In the genomic region with DNA sequence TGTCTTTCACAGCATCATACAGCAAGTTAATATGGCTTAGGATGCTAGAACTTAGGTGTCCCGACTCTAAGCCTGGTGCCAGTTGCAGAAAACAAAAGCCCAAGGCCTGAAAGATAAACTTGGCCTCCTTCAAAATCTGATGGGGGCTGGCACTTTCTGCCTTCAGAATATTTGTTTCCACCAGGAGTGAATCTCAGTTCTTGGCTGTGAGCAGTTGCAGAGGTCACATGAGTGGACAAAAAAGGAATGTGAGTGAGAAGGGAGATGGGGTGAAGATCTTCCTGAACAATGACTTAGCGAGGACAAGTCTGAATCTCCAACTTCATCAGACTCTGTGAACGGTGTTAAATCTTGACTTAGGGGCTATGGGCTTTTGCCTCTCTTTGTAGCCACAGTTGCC, we compare ENCODE assay signal across 15 cellular contexts. TPM values are rescaled to one million over a fixed set of nuclear protein-coding genes. Genes with fewer than 3 reads are reported as not detected.
DNase-seq lines count a peak whose midpoint lies in the region; ATAC-seq and TF ChIP-seq lines count a peak whose summit lies in the region.
"Had no signal": no experiment of that assay in that cellular context is flagged by ENCODE, and none has a peak within 500 bp of the region (broad histone marks: within the 10 kb centered on the region; RNA-seq: fewer than 3 reads in every experiment).

No MANE protein-coding gene starts in this region.

- H3K9me3 ChIP-seq in breast epithelium: no peaks in the 10 kb centered on the region
- H3K9me3 ChIP-seq: ovary, tibial nerve had no signal

- H3K36me3 Mint-ChIP-seq in MCF 10A (ENCODE audit: insufficient read depth, unreplicated experiment): no peaks in the 10 kb centered on the region
- H3K36me3 Mint-ChIP-seq: activated CD4-positive, alpha-beta memory T cell treated with anti-CD3 and anti-CD28 coated beads for 36 hours had no signal

- intact Hi-C loops in MCF 10A (cut with micrococcal nuclease): no loop called here
- intact Hi-C loops in breast epithelium (cut with DNase I; ENCODE audit: low total_unique reads): no loop called here

- no peak for TF ChIP-seq POLR2A in breast epithelium (IDR thresholded peaks at IDR 0.05)

- H3K4me3 ChIP-seq in breast epithelium: no peak overlapping the region
- H3K4me3 ChIP-seq: lung, ovary, tibial nerve had no signal

- CTCF ChIA-PET in MCF 10A (lab: Yijun Ruan, JAX): interaction anchor here (0.6 kb wide), 2 partner anchors 12 to 549 kb away, joined by 3 read pairs; no protein-coding TSS in a partner anchor
- CTCF ChIA-PET in RWPE1 (lab: Yijun Ruan, JAX): no interaction called here

- peak overlapping the region; percentile 33 for H3K27ac Mint-ChIP-seq in MCF 10A (ENCODE audit: low read depth, unreplicated experiment)
- H3K27ac Mint-ChIP-seq: activated CD4-positive, alpha-beta memory T cell treated with anti-CD3 and anti-CD28 coated beads for 36 hours had no signal

- H3K4me1 Mint-ChIP-seq in MCF 10A (ENCODE audit: insufficient read depth, unreplicated experiment): peaks cover 31% of the 10 kb centered on the region

- ATAC-seq in foreskin keratinocyte (no peak), HG02973 (IDR thresholded peaks at IDR 0.05; ENCODE audit: unreplicated experiment) (no peak), GM21447 (IDR thresholded peaks at IDR 0.05; ENCODE audit: unreplicated experiment) (no peak), GM19023 (IDR thresholded peaks at IDR 0.05; ENCODE audit: unreplicated experiment) (no peak)

- POLR2A ChIA-PET in MCF 10A (lab: Yijun Ruan, JAX): no interaction called here
- POLR2A ChIA-PET in RWPE1 (lab: Yijun Ruan, JAX; ENCODE audit: low non-redundant PET): no interaction called here

- H3K4me1 ChIP-seq in breast epithelium (no peaks in the 10 kb centered on the region), foreskin keratinocyte (peaks cover 48% of the 10 kb centered on the region)

- no TSS peak for BruUV-seq in MCF 10A (replicated peaks; lab: Mats Ljungman, UMichigan)

- H3K4me3 Mint-ChIP-seq in MCF 10A (ENCODE audit: unreplicated experiment): no peak overlapping the region
- H3K4me3 Mint-ChIP-seq: activated CD4-positive, alpha-beta memory T cell treated with anti-CD3 and anti-CD28 coated beads for 36 hours had no signal

- no peaks in the 10 kb centered on the region for H3K9me3 Mint-ChIP-seq in MCF 10A (ENCODE audit: unreplicated experiment)
- H3K9me3 Mint-ChIP-seq: activated CD4-positive, alpha-beta memory T cell treated with anti-CD3 and anti-CD28 coated beads for 36 hours had no signal

- DNase-seq in MCF 10A (ENCODE audit: unreplicated experiment): no peak
- no peak for DNase-seq in breast epithelium (ENCODE audit: low spot score in 2 of 2)
- DNase-seq in RWPE1 (ENCODE audit: low spot score): no peak
- DNase-seq in foreskin keratinocyte: no peak
- no peak for DNase-seq in mesenteric fat pad (ENCODE audit: low spot score)
- DNase-seq: activated CD4-positive, alpha-beta memory T cell treated with anti-CD3 and anti-CD28 coated beads for 36 hours; activated effector memory CD4-positive, alpha-beta T cell treated with anti-CD3 and anti-CD28 coated beads, Interleukin-2, amount 50 U/mL, for 16 hours; ovary had no signal

- H3K27me3 ChIP-seq in breast epithelium (no peaks in the 10 kb centered on the region), foreskin keratinocyte (no peaks in the 10 kb centered on the region)
- H3K27me3 ChIP-seq: ovary had no signal

- H3K27ac ChIP-seq in breast epithelium (no peak overlapping the region), RWPE1 (peak overlapping the region; percentile 92; the same call in 1 of the 2 replicates), foreskin keratinocyte (peak overlapping the region; percentile 63)
- H3K27ac ChIP-seq: ovary, tibial nerve had no signal

- no peak for TF ChIP-seq CTCF in MCF 10A (IDR thresholded peaks at IDR 0.05; ENCODE audit: unreplicated experiment)
- no peak for TF ChIP-seq CTCF in breast epithelium (IDR thresholded peaks at IDR 0.05)
- TF ChIP-seq CTCF in RWPE1 (conservative IDR thresholded peaks at IDR 0.05; ENCODE audit: low read depth): no peak
- TF ChIP-seq CTCF in foreskin keratinocyte (conservative IDR thresholded peaks at IDR 0.05): no peak

- no peaks in the 10 kb centered on the region for H3K27me3 Mint-ChIP-seq in MCF 10A (ENCODE audit: insufficient read depth, unreplicated experiment)

- no peaks in the 10 kb centered on the region for H3K36me3 ChIP-seq in breast epithelium
- H3K36me3 ChIP-seq: ovary, tibial nerve had no signal

RNA-seq across cellular contexts. Expression of a gene that starts 46.6 kb away (rescaled TPM):
- total RNA-seq in MCF 10A (2022) (not detected in 2 replicates), breast epithelium (not detected), foreskin keratinocyte (not detected in 2 replicates), mesenteric fat pad (not detected)
- polyA plus RNA-seq in foreskin keratinocyte: not detected in 2 replicates
- total RNA-seq: activated CD4-positive, alpha-beta memory T cell treated with anti-CD3 and anti-CD28 coated beads for 36 hours; bronchial epithelial cell; endothelial cell of umbilical vein; lung; ovary; tibial nerve had no signal
- polyA plus RNA-seq: endothelial cell of umbilical vein, lung, ovary had no signal

RNA-seq across cellular contexts. Expression of a gene that starts 54.2 kb away (rescaled TPM):
- total RNA-seq in MCF 10A (2022): not detected in 2 replicates
- total RNA-seq in breast epithelium: 1 to 10 TPM; 1.1 to 7.5 (median 5.9) TPM
- total RNA-seq in foreskin keratinocyte: not detected in 2 replicates
- polyA plus RNA-seq in foreskin keratinocyte: not detected in 2 replicates
- 1.1 TPM for total RNA-seq in mesenteric fat pad
- total RNA-seq: bronchial epithelial cell had no signal
- polyA plus RNA-seq: endothelial cell of umbilical vein had no signal

Comparison
In these comparisons a context has a peak if more than half of its experiments do, and no peak if none do; other contexts are left out.
1. H3K27ac ChIP-seq: peak in RWPE1 (single experiment) and foreskin keratinocyte (single experiment); none in breast epithelium (0 of 2).